ENCODE assay signal across 24 cellular contexts in the genomic region with DNA sequence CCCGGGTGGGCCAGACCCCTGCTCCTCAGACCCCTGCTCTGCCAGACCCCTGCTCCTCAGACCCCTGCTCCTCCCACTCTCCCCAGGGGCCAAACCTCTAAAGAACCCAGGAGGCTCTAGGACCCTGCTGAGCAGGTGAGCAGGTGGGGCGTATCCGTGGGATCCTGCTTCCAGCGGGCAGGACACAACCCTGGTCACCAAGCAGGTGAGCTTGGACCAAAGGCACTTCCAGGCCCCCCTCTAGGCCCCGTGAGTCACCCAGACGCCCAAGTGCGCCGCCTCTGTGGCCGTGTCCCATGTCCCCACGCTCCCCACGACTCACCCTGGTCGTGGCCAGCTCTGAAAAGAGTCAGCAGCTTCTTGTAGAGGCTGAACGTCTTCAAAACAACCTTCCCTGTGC. TPM values are rescaled to one million over a fixed set of nuclear protein-coding genes. Genes with fewer than 3 reads are reported as not detected.
DNase-seq lines count a peak whose midpoint lies in the region; ATAC-seq, FAIRE-seq and TF ChIP-seq lines count a peak whose summit lies in the region.
"Had no signal": no experiment of that assay in that cellular context is flagged by ENCODE, and none has a peak within 500 bp of the region (broad histone marks: within the 10 kb centered on the region; RNA-seq: fewer than 3 reads in every experiment).

No MANE protein-coding gene starts in this region.

- no peak for DNase-seq in CD4-positive, alpha-beta memory T cell
- DNase-seq in H1 (ENCODE audit: low read depth in 1 of 2, low spot score in 2 of 2), result no peak
- DNase-seq in spleen, result no peak
- DNase-seq in T-helper 1 cell, result no peak
- no peak for DNase-seq in adrenal gland
- DNase-seq: activated CD4-positive, alpha-beta T cell treated with anti-CD3 and anti-CD28 coated beads for 48 hours; activated naive CD8-positive, alpha-beta T cell treated with anti-CD3 and anti-CD28 coated beads for 36 hours; activated T-cell treated with anti-CD3 and anti-CD28 coated beads for 4 hours; cortex of kidney; HFFc6; left cardiac atrium; NCI-H1417; NCI-H2171; NCI-H774; occipital lobe; PC-3 had no signal

- H3K56ac ChIP-seq in H1 (replicated peaks; ENCODE audit: insufficient read length, low read depth, low read length), result no peak overlapping the region

- H3K9ac ChIP-seq in Loucy (ENCODE audit: low read depth, low read length, poor library complexity, severe bottlenecking) (no peak overlapping the region), H1 (replicated peaks in 1 of 4; ENCODE audit: extremely low read depth in 1 of 4, low read depth in 3 of 4, low read length in 3 of 4) (no peak overlapping the region; a peak in 2 of 7 replicates)

- no peak overlapping the region for H3K14ac ChIP-seq in H1 (ENCODE audit: insufficient read length)

- POLR2A ChIA-PET in CD4-positive, alpha-beta memory T cell (lab: Charles Lee; ENCODE audit: partially characterized antibody), result interaction anchor here (1.5 to 1.7 kb wide), 2 partner anchors 12 to 26 kb away, joined by 4 to 7 read pairs; partner anchors contain the start of gene NARF
- POLR2A ChIA-PET in H1 (lab: Charles Lee; ENCODE audit: partially characterized antibody), result interaction anchor here (0.6 to 1.6 kb wide), 2 partner anchors 17 to 404 kb away, joined by 3 to 4 read pairs; no protein-coding TSS in a partner anchor

- H3F3A ChIP-seq in Loucy (ENCODE audit: low read depth), result peaks cover 11% of the 10 kb centered on the region

- no peak for FAIRE-seq in H1 (lab: Jason Lieb, UNC)
- FAIRE-seq: frontal cortex, G401.6 had no signal

- no peaks in the 10 kb centered on the region for H3K9me3 Mint-ChIP-seq in CD4-positive, alpha-beta memory T cell
- H3K9me3 Mint-ChIP-seq: activated naive CD8-positive, alpha-beta T cell treated with anti-CD3 and anti-CD28 coated beads for 36 hours; brain; HFFc6; stimulated activated naive CD8-positive, alpha-beta T cell treated with anti-CD3 and anti-CD28 coated beads, Interleukin-15, Interleukin-2, amounts not matched to agents 100 ng/mL and 50 ng/mL, for 24 hours had no signal

- no peak for TF ChIP-seq CTCF in Loucy (conservative IDR thresholded peaks at IDR 0.05; ENCODE audit: low read length)
- TF ChIP-seq CTCF in H1 (IDR thresholded peaks at IDR 0.05; ENCODE audit: control extremely low read depth in 1 of 3, insufficient read depth in 1 of 3, low read depth in 1 of 3, low read length in 3 of 3), result no peak
- TF ChIP-seq CTCF in spleen (IDR thresholded peaks at IDR 0.05 in 8 of 11, conservative IDR thresholded peaks at IDR 0.05 in 3 of 11), result no peak
- TF ChIP-seq CTCF in adrenal gland (IDR thresholded peaks at IDR 0.05), result no peak

- no peak overlapping the region for H3K27ac Mint-ChIP-seq in CD4-positive, alpha-beta memory T cell
- H3K27ac Mint-ChIP-seq: activated naive CD8-positive, alpha-beta T cell treated with anti-CD3 and anti-CD28 coated beads for 36 hours; HFFc6 had no signal

- H2AFZ ChIP-seq in Loucy (ENCODE audit: low read length) (no peak overlapping the region), H1 (ENCODE audit: low read length) (no peak overlapping the region)

- CTCF ChIA-PET in CD4-positive, alpha-beta memory T cell (lab: Charles Lee; ENCODE audit: partially characterized antibody), result no interaction called here
- CTCF ChIA-PET in H1 (lab: Charles Lee; ENCODE audit: partially characterized antibody), result interaction anchor here (1.0 to 2.8 kb wide), 2 partner anchors 21 to 48 kb away, joined by 3 to 11 read pairs; no protein-coding TSS in a partner anchor

- H3K4me3 Mint-ChIP-seq in CD4-positive, alpha-beta memory T cell, result no peak overlapping the region
- H3K4me3 Mint-ChIP-seq: activated naive CD8-positive, alpha-beta T cell treated with anti-CD3 and anti-CD28 coated beads for 36 hours; brain; HFFc6; stimulated activated naive CD8-positive, alpha-beta T cell treated with anti-CD3 and anti-CD28 coated beads, Interleukin-15, Interleukin-2, amounts not matched to agents 100 ng/mL and 50 ng/mL, for 24 hours had no signal

- no peak for TF ChIP-seq RAD21 in H1 (IDR thresholded peaks at IDR 0.05 in 1 of 2, conservative IDR thresholded peaks at IDR 0.05 in 1 of 2; ENCODE audit: low read depth in 2 of 2, low read length in 2 of 2)

- H2BK5ac ChIP-seq in H1 (ENCODE audit: low read depth, low read length), result no peak overlapping the region

- intact Hi-C loops in CD4-positive, alpha-beta memory T cell (cut with micrococcal nuclease), result no loop called here
- intact Hi-C loops in spleen (cut with DNase I; ENCODE audit: low total_unique reads) (no loop called here), adrenal gland (cut with DNase I) (no loop called here)

- no peak overlapping the region for H4K91ac ChIP-seq in H1 (replicated peaks; ENCODE audit: insufficient read length, low read length)

- H2BK12ac ChIP-seq in H1 (ENCODE audit: low read depth, low read length), result no peak overlapping the region

- H2BK15ac ChIP-seq in H1 (ENCODE audit: low read length), result no peak overlapping the region

- TF ChIP-seq POLR2A in H1 (IDR thresholded peaks at IDR 0.05; ENCODE audit: control extremely low read depth in 1 of 2, low read depth in 2 of 2, low read length in 2 of 2), result no peak
- TF ChIP-seq POLR2A in spleen (IDR thresholded peaks at IDR 0.05), result no peak
- no peak for TF ChIP-seq POLR2A in adrenal gland (IDR thresholded peaks at IDR 0.05)

- peaks cover 8 to 33% (median 13%) of the 10 kb centered on the region in 4 donors for H3K4me1 Mint-ChIP-seq in CD4-positive, alpha-beta memory T cell

- H3K23ac ChIP-seq in H1 (ENCODE audit: insufficient read length), result no peak overlapping the region

- peak overlapping the region; percentile 8 for H3K27ac ChIP-seq in CD4-positive, alpha-beta memory T cell (ENCODE audit: low read depth, low read length)
- no peak overlapping the region for H3K27ac ChIP-seq in H1 (ENCODE audit: low read depth, low read length)
- peak overlapping the region; percentile 36 to 76 (median 62) for H3K27ac ChIP-seq in spleen
- peak overlapping the region in 2 of 5 donors; percentile 76 to 91 for H3K27ac ChIP-seq in adrenal gland
- H3K27ac ChIP-seq: right atrium auricular region, SK-N-MC had no signal

- H3K27me3 ChIP-seq in CD4-positive, alpha-beta memory T cell (ENCODE audit: insufficient read depth, low read length), result no peaks in the 10 kb centered on the region
- H3K27me3 ChIP-seq in Loucy (ENCODE audit: insufficient read depth, low read length, poor library complexity, severe bottlenecking) (no peaks in the 10 kb centered on the region), H1 (replicated peaks in 1 of 4; ENCODE audit: control insufficient read depth in 3 of 4, extremely low read depth in 1 of 4, insufficient read depth in 3 of 4, low read length in 3 of 4) (no peaks in the 10 kb centered on the region), spleen (replicated peaks in 1 of 7) (no peaks in the 10 kb centered on the region), adrenal gland (no peaks in the 10 kb centered on the region)
- H3K27me3 ChIP-seq: right atrium auricular region had no signal

- WGBS in H1 (ENCODE audit: extremely low coverage in 1 of 2, insufficient coverage in 1 of 2, insufficient read length in 1 of 2, insufficient replicate concordance in 2 of 2, low coverage in 1 of 2, low lambda C conversion rate in 2 of 2, missing lambda C conversion rate in 1 of 2), 2 experiments, result 90% methylated on average over 9 of the region's 13 CpGs; no CpG with 5 or more reads in 1 of the 2 experiments
- WGBS in spleen, 5 donors, result 63 to 91% (median 76%) methylated on average over 4 to 13 of the region's 13 CpGs
- WGBS in adrenal gland, 4 donors, result 43 to 85% (median 82%) methylated on average over 1 to 13 of the region's 13 CpGs

- H3K79me2 ChIP-seq in Loucy (ENCODE audit: insufficient read depth, low read length) (peaks cover 56% of the 10 kb centered on the region), H1 (ENCODE audit: control insufficient read depth in 1 of 2, insufficient read depth in 2 of 2, low read length in 2 of 2) (peaks cover 0 to 6% of the 10 kb centered on the region in 2 experiments; a peak in 1 of 4 replicates)

- H2BK120ac ChIP-seq in H1 (replicated peaks; ENCODE audit: low read depth, low read length), result no peak overlapping the region

- H4K8ac ChIP-seq in H1 (ENCODE audit: extremely low read depth, insufficient read depth, low read length), result peak overlapping the region; percentile 57; the same call in 1 of the 2 replicates

- H3K9me3 ChIP-seq in CD4-positive, alpha-beta memory T cell (ENCODE audit: control insufficient read depth in 1 of 2, low read length in 2 of 2), result no peaks in the 10 kb centered on the region
- H3K9me3 ChIP-seq in Loucy (ENCODE audit: insufficient read depth, low read depth, low read length) (no peaks in the 10 kb centered on the region), H1 (ENCODE audit: insufficient read depth in 2 of 2, low read depth in 1 of 2, low read length in 1 of 2) (no peaks in the 10 kb centered on the region), spleen (no peaks in the 10 kb centered on the region), adrenal gland (replicated peaks in 1 of 3) (no peaks in the 10 kb centered on the region)
- H3K9me3 ChIP-seq: right atrium auricular region had no signal

- no peaks in the 10 kb centered on the region; the same call in 1 of the 2 replicates for H3K79me1 ChIP-seq in H1 (ENCODE audit: low read depth, low read length)

- H3K36me3 Mint-ChIP-seq in CD4-positive, alpha-beta memory T cell, result peaks cover 0 to 24% of the 10 kb centered on the region in 2 donors
- H3K36me3 Mint-ChIP-seq: brain had no signal

- no peaks in the 10 kb centered on the region for H3K9me2 ChIP-seq in Loucy (replicated peaks; ENCODE audit: low read depth, low read length)

- H4K5ac ChIP-seq in H1 (ENCODE audit: insufficient read length, low read depth, low read length), result no peak overlapping the region

- H3K4me2 ChIP-seq in Loucy (ENCODE audit: low read depth, low read length, poor library complexity, severe bottlenecking) (peak overlapping the region; percentile 26), H1 (ENCODE audit: insufficient read depth in 1 of 2, low read depth in 2 of 2, low read length in 2 of 2) (no peak overlapping the region)

- H3K36me3 ChIP-seq in CD4-positive, alpha-beta memory T cell (ENCODE audit: insufficient read depth, low read length), result peaks cover 40% of the 10 kb centered on the region
- peaks cover 23% of the 10 kb centered on the region; the same call in 1 of the 2 replicates for H3K36me3 ChIP-seq in Loucy (ENCODE audit: insufficient read depth, low read length)
- H3K36me3 ChIP-seq in H1 (ENCODE audit: control insufficient read depth in 2 of 4, insufficient read depth in 4 of 4, low read length in 3 of 4), result peaks cover 4 to 17% (median 12%) of the 10 kb centered on the region in 4 experiments; a peak in 4 of 8 replicates
- peaks cover 0 to 69% (median 58%) of the 10 kb centered on the region in 6 donors for H3K36me3 ChIP-seq in spleen
- H3K36me3 ChIP-seq in adrenal gland (replicated peaks in 1 of 2), result peaks cover 0 to 18% of the 10 kb centered on the region in 2 donors
- H3K36me3 ChIP-seq: right atrium auricular region had no signal

- no peaks in the 10 kb centered on the region for H3K27me3 Mint-ChIP-seq in CD4-positive, alpha-beta memory T cell
- H3K27me3 Mint-ChIP-seq: activated naive CD8-positive, alpha-beta T cell treated with anti-CD3 and anti-CD28 coated beads for 36 hours; stimulated activated naive CD8-positive, alpha-beta T cell treated with anti-CD3 and anti-CD28 coated beads, Interleukin-15, Interleukin-2, amounts not matched to agents 100 ng/mL and 50 ng/mL, for 24 hours had no signal

- no peak overlapping the region for H2AK5ac ChIP-seq in H1 (ENCODE audit: low read depth, low read length)

- peaks cover 32% of the 10 kb centered on the region for H3K4me1 ChIP-seq in CD4-positive, alpha-beta memory T cell (ENCODE audit: insufficient read depth, low read length)
- H3K4me1 ChIP-seq in Loucy (ENCODE audit: insufficient read depth, low read length, poor library complexity, severe bottlenecking) (peaks cover 20% of the 10 kb centered on the region), H1 (replicated peaks in 1 of 4; ENCODE audit: control insufficient read depth in 3 of 4, insufficient read depth in 4 of 4, low read length in 3 of 4) (peaks cover 0 to 17% (median 9%) of the 10 kb centered on the region in 4 experiments; a peak in 6 of 7 replicates), spleen (peaks cover 30 to 89% (median 74%) of the 10 kb centered on the region in 6 donors), adrenal gland (replicated peaks in 1 of 2) (peaks cover 20 to 33% of the 10 kb centered on the region in 2 donors)

- H3K4me3 ChIP-seq in CD4-positive, alpha-beta memory T cell (ENCODE audit: low read length in 2 of 2), result no peak overlapping the region
- H3K4me3 ChIP-seq in Loucy (ENCODE audit: low read length, poor library complexity, severe bottlenecking) (no peak overlapping the region), H1 (ENCODE audit: extremely low read depth in 1 of 4, insufficient read depth in 2 of 4, low read depth in 3 of 4, low read length in 4 of 4) (no peak overlapping the region), spleen (no peak overlapping the region), adrenal gland (no peak overlapping the region)
- H3K4me3 ChIP-seq: right atrium auricular region, SK-N-MC had no signal

- peaks cover 4% of the 10 kb centered on the region; the same call in 1 of the 2 replicates for H3K23me2 ChIP-seq in H1 (ENCODE audit: low read depth, low read length)

- TF ChIP-seq EP300 in H1 (IDR thresholded peaks at IDR 0.05; ENCODE audit: borderline replicate concordance in 1 of 2, low read depth in 2 of 2, low read length in 2 of 2), result no peak

- no peak for ATAC-seq in HG03460 (IDR thresholded peaks at IDR 0.05; ENCODE audit: unreplicated experiment)
- ATAC-seq: PC-3 had no signal

- H3K4ac ChIP-seq in H1 (replicated peaks; ENCODE audit: insufficient read length, low read depth, low read length), result no peak overlapping the region

- H2BK20ac ChIP-seq in H1 (ENCODE audit: low read length), result no peak overlapping the region

- H3K18ac ChIP-seq in H1 (ENCODE audit: extremely low read depth, low read length), result no peak overlapping the region

- H4K20me1 ChIP-seq in Loucy (ENCODE audit: insufficient read depth, low read length, poor library complexity, severe bottlenecking) (peaks cover 29% of the 10 kb centered on the region), H1 (replicated peaks in 1 of 2; ENCODE audit: control insufficient read depth in 1 of 2, insufficient read depth in 2 of 2, low read length in 2 of 2) (peaks cover 2 to 31% of the 10 kb centered on the region in 2 experiments)

RNA-seq across cellular contexts. Expression of gene CYBC1, which starts 5.0 kb away (rescaled TPM):
- total RNA-seq in CD4-positive, alpha-beta memory T cell, result 100 to 1,000 TPM; 236 to 249 TPM
- 100 to 1,000 TPM; 166 to 237 TPM for polyA plus RNA-seq in CD4-positive, alpha-beta memory T cell
- 66.7 and 74.6 TPM in 2 replicates for total RNA-seq in H1 (2021; fragmentation: NEBNext Ultra II Directional; extraction: Animal tissue kit (Norgen Biotek cat#: 25700))
- polyA plus RNA-seq in H1 (2011; rRNA removed) (81.4 and 116 TPM in 2 replicates), spleen (100 to 1,000 TPM; 105 to 192 (median 132) TPM), adrenal gland (10 to 100 TPM; 38.9 to 73.9 (median 61.2) TPM)
- 91.4 TPM for polyA plus RNA-seq in H1 (2011; cell fraction: cytosol; rRNA removed)
- 123 TPM for polyA plus RNA-seq in H1 (2011; cell fraction: nucleus; rRNA removed)
- 45.3 to 72.9 TPM (median 65.7 TPM) in 4 replicates for polyA plus RNA-seq in H1 (2012, experiment 1 of 2)
- 103 TPM for polyA plus RNA-seq in H1 (2012, experiment 2 of 2)
- polyA plus RNA-seq in H1 (2013, experiment 1 of 2), result 51.4 TPM
- 50.6 TPM for polyA plus RNA-seq in H1 (2013, experiment 2 of 2)
- 48.1 and 52.9 TPM in 2 replicates for polyA minus RNA-seq in H1 (2011; rRNA and poly(A)+ RNA removed)
- polyA minus RNA-seq in H1 (2011; cell fraction: cytosol; rRNA and poly(A)+ RNA removed), result 79.5 TPM
- polyA minus RNA-seq in H1 (2011; cell fraction: nucleus; rRNA and poly(A)+ RNA removed), result 81.6 TPM
- total RNA-seq in spleen (100 to 1,000 TPM; 225 to 333 (median 288) TPM), adrenal gland (100 to 1,000 TPM in 3 of 8 donors, 10 to 100 TPM in 5; 53.7 to 160 (median 88.2) TPM)

RNA-seq across cellular contexts. Expression of gene NARF, which starts 13.0 kb away (rescaled TPM):
- 10 to 100 TPM; 80.8 to 82.9 TPM for total RNA-seq in CD4-positive, alpha-beta memory T cell
- polyA plus RNA-seq in CD4-positive, alpha-beta memory T cell, result 100 to 1,000 TPM in 1 of 2 donors, 10 to 100 TPM in 1; 94.2 to 146 TPM
- total RNA-seq in H1 (2021; fragmentation: NEBNext Ultra II Directional; extraction: Animal tissue kit (Norgen Biotek cat#: 25700)), result 87.4 and 97.4 TPM in 2 replicates
- polyA plus RNA-seq in H1 (2011; rRNA removed), result 131 and 161 TPM in 2 replicates
- 156 TPM for polyA plus RNA-seq in H1 (2011; cell fraction: cytosol; rRNA removed)
- 116 TPM for polyA plus RNA-seq in H1 (2011; cell fraction: nucleus; rRNA removed)
- 89.4 to 142 TPM (median 122 TPM) in 4 replicates for polyA plus RNA-seq in H1 (2012, experiment 1 of 2)
- 150 TPM for polyA plus RNA-seq in H1 (2012, experiment 2 of 2)
- polyA plus RNA-seq in H1 (2013, experiment 1 of 2), result 84.3 TPM
- 84.4 TPM for polyA plus RNA-seq in H1 (2013, experiment 2 of 2)
- polyA minus RNA-seq in H1 (2011; rRNA and poly(A)+ RNA removed), result 87.8 and 110 TPM in 2 replicates
- polyA minus RNA-seq in H1 (2011; cell fraction: cytosol; rRNA and poly(A)+ RNA removed), result 48.8 TPM
- 33.9 TPM for polyA minus RNA-seq in H1 (2011; cell fraction: nucleus; rRNA and poly(A)+ RNA removed)
- total RNA-seq in spleen, result 100 to 1,000 TPM in 3 of 7 donors, 10 to 100 TPM in 4; 59.5 to 127 (median 93.0) TPM
- 100 to 1,000 TPM in 2 of 3 donors, 10 to 100 TPM in 1; 75.7 to 117 (median 116) TPM for polyA plus RNA-seq in spleen
- total RNA-seq in adrenal gland, result 10 to 100 TPM; 21.8 to 65.6 (median 55.1) TPM
- 100 to 1,000 TPM in 2 of 3 donors, 10 to 100 TPM in 1; 26.3 to 198 (median 116) TPM for polyA plus RNA-seq in adrenal gland

RNA-seq across cellular contexts. Expression of gene OGFOD3, which starts 27.2 kb away (rescaled TPM):
- 10 to 100 TPM; 28.8 to 30.3 TPM for total RNA-seq in CD4-positive, alpha-beta memory T cell
- 10 to 100 TPM; 23.4 to 36.1 TPM for polyA plus RNA-seq in CD4-positive, alpha-beta memory T cell
- total RNA-seq in H1 (2021; fragmentation: NEBNext Ultra II Directional; extraction: Animal tissue kit (Norgen Biotek cat#: 25700)), result 21.8 and 24.4 TPM in 2 replicates
- polyA plus RNA-seq in H1 (2011; rRNA removed) (21.1 and 27.9 TPM in 2 replicates), spleen (10 to 100 TPM; 10.3 to 17.9 (median 12.9) TPM), adrenal gland (10 to 100 TPM; 17.9 to 39.8 (median 34.1) TPM)
- 20.9 TPM for polyA plus RNA-seq in H1 (2011; cell fraction: cytosol; rRNA removed)
- polyA plus RNA-seq in H1 (2011; cell fraction: nucleus; rRNA removed), result 27.5 TPM
- polyA plus RNA-seq in H1 (2012, experiment 1 of 2), result 14.6 to 23.4 TPM (median 20.6 TPM) in 4 replicates
- 14.7 TPM for polyA plus RNA-seq in H1 (2012, experiment 2 of 2)
- 13.6 TPM for polyA plus RNA-seq in H1 (2013, experiment 1 of 2)
- polyA plus RNA-seq in H1 (2013, experiment 2 of 2), result 14.7 TPM
- polyA minus RNA-seq in H1 (2011; rRNA and poly(A)+ RNA removed), result 18.7 and 20.0 TPM in 2 replicates
- polyA minus RNA-seq in H1 (2011; cell fraction: cytosol; rRNA and poly(A)+ RNA removed), result 11.6 TPM
- 14.3 TPM for polyA minus RNA-seq in H1 (2011; cell fraction: nucleus; rRNA and poly(A)+ RNA removed)
- total RNA-seq in spleen (10 to 100 TPM; 21.3 to 28.1 (median 23.1) TPM), adrenal gland (100 to 1,000 TPM in 1 of 8 donors, 10 to 100 TPM in 7; 38.7 to 131 (median 56.8) TPM)

RNA-seq across cellular contexts. Expression of gene HEXD, which starts 27.4 kb away (rescaled TPM):
- total RNA-seq in CD4-positive, alpha-beta memory T cell, result 100 to 1,000 TPM; 105 to 113 TPM
- polyA plus RNA-seq in CD4-positive, alpha-beta memory T cell, result 10 to 100 TPM; 12.6 to 15.1 TPM
- 20.6 and 24.2 TPM in 2 replicates for total RNA-seq in H1 (2021; fragmentation: NEBNext Ultra II Directional; extraction: Animal tissue kit (Norgen Biotek cat#: 25700))
- polyA plus RNA-seq in H1 (2011; rRNA removed) (21.8 and 33.7 TPM in 2 replicates), spleen (100 to 1,000 TPM in 2 of 3 donors, 10 to 100 TPM in 1; 86.3 to 272 (median 257) TPM), adrenal gland (100 to 1,000 TPM in 2 of 3 donors, 1 to 10 TPM in 1; 8.9 to 292 (median 198) TPM)
- polyA plus RNA-seq in H1 (2011; cell fraction: cytosol; rRNA removed), result 41.2 TPM
- 187 TPM for polyA plus RNA-seq in H1 (2011; cell fraction: nucleus; rRNA removed)
- polyA plus RNA-seq in H1 (2012, experiment 1 of 2), result 15.9 to 26.9 TPM (median 22.1 TPM) in 4 replicates
- polyA plus RNA-seq in H1 (2012, experiment 2 of 2), result 13.8 TPM
- polyA plus RNA-seq in H1 (2013, experiment 1 of 2), result 16.1 TPM
- polyA plus RNA-seq in H1 (2013, experiment 2 of 2), result 12.2 TPM
- 13.2 and 13.6 TPM in 2 replicates for polyA minus RNA-seq in H1 (2011; rRNA and poly(A)+ RNA removed)
- 12.3 TPM for polyA minus RNA-seq in H1 (2011; cell fraction: cytosol; rRNA and poly(A)+ RNA removed)
- polyA minus RNA-seq in H1 (2011; cell fraction: nucleus; rRNA and poly(A)+ RNA removed), result 28.0 TPM
- total RNA-seq in spleen (10 to 100 TPM; 62.3 to 88.0 (median 73.5) TPM), adrenal gland (100 to 1,000 TPM in 1 of 8 donors, 10 to 100 TPM in 7; 16.2 to 104 (median 43.8) TPM)
